ENCODE assay signal across 1 cellular context in the genomic region with DNA sequence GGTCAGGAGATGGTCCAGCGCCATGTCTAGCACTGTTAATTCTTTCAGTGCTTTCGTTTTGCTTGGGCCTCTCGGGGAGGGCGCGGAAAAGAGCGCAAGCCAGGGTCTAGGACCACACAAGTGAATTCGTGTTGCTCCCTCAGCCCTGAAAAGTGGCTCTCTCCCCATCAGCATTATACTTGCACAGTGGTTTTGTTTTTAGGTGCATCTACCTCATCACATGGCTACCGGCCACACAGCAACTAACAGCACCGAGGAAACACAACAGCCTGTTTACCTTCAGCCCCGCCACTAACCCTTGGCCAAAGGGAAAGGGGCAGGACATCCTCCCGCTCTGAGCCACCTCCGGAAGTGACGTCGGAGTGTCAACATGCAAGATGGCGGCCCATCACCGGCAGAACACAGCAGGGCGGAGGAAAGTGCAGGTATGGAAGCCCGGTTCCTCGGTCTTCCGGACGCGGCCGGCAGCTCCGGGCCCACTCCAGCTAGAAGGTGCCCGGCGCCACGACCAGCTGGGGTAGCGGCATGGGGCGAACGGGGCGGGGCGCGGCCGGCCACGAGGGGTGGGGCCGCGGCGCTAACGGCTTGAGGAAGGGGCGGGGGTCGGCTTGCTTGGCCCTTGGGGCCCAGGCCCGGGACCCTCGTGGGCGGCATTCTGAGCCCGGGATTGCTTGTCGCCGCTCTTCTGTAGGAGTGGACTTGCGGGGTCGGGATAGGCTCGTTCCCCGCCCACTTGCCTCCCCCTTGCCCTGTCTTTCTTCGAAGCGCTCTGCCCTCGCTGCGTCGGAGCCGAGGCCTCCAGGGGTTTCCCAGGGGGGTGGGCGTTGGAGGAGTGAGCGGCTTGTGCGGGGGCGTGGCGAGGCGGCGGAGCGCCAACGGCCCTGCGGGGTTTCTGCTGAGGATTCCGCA.
TF ChIP-seq lines count a peak whose summit lies in the region.

SCN11A (minus strand) TSS at position 296 of the 909 bp plus-strand sequence. CDS start 101,582 bp downstream, outside the sequence.
WDR48 (plus strand) TSS at position 368 of the 909 bp plus-strand sequence; CDS start at position 378, 10 bp downstream.

TF ChIP-seq in HepG2, 621 proteins besides CTCF, POLR2A, EP300 and RAD21 (continued from another document and continues in another):
- TF ChIP-seq ZUFSP (CRISPR knock-in tag; IDR thresholded peaks at IDR 0.05; ENCODE audit: borderline replicate concordance): no peak
- TF ChIP-seq ZNF816 (CRISPR knock-in tag; IDR thresholded peaks at IDR 0.05; ENCODE audit: borderline replicate concordance): no peak; the same call in 1 of the 2 replicates
- TF ChIP-seq ARID5B (CRISPR knock-in tag; IDR thresholded peaks at IDR 0.05): 0 out of 2 replicates have a peak, but pooled peaks have one; percentile 8
- no peak for TF ChIP-seq ZSCAN22 (CRISPR knock-in tag; IDR thresholded peaks at IDR 0.05)
- peak; percentile 64 for TF ChIP-seq MNT (IDR thresholded peaks at IDR 0.05)
- peak; percentile 60 for TF ChIP-seq HCFC1 (IDR thresholded peaks at IDR 0.05; ENCODE audit: low read depth, low read length)
- TF ChIP-seq MEIS1 (CRISPR knock-in tag; IDR thresholded peaks at IDR 0.05; ENCODE audit: borderline replicate concordance): peak; percentile 57; the same call in 1 of the 2 replicates
- TF ChIP-seq ZFP1 (CRISPR knock-in tag; IDR thresholded peaks at IDR 0.05): peak; percentile 59; the same call in 1 of the 2 replicates
- peak; percentile 95 for TF ChIP-seq FOXO1 (CRISPR knock-in tag; IDR thresholded peaks at IDR 0.05)
- TF ChIP-seq, protein P1, sequence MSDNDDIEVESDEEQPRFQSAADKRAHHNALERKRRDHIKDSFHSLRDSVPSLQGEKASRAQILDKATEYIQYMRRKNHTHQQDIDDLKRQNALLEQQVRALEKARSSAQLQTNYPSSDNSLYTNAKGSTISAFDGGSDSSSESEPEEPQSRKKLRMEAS (IDR thresholded peaks at IDR 0.05): peak; percentile 72
- TF ChIP-seq ZNF367 (CRISPR knock-in tag; IDR thresholded peaks at IDR 0.05; ENCODE audit: borderline replicate concordance): no peak; the same call in 1 of the 2 replicates
- TF ChIP-seq TARDBP (CRISPR knock-in tag; IDR thresholded peaks at IDR 0.05): peak; percentile 65; the same call in 1 of the 2 replicates
- TF ChIP-seq BHLHE40 (IDR thresholded peaks at IDR 0.05; ENCODE audit: low read length): no peak
- TF ChIP-seq, protein P2, sequence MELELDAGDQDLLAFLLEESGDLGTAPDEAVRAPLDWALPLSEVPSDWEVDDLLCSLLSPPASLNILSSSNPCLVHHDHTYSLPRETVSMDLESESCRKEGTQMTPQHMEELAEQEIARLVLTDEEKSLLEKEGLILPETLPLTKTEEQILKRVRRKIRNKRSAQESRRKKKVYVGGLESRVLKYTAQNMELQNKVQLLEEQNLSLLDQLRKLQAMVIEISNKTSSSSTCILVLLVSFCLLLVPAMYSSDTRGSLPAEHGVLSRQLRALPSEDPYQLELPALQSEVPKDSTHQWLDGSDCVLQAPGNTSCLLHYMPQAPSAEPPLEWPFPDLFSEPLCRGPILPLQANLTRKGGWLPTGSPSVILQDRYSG (CRISPR knock-in tag; IDR thresholded peaks at IDR 0.05): no peak
- TF ChIP-seq SAP130 (CRISPR knock-in tag; IDR thresholded peaks at IDR 0.05; ENCODE audit: low read depth): peak; percentile 95
- no peak for TF ChIP-seq TCF7L2 (IDR thresholded peaks at IDR 0.05; ENCODE audit: low read depth, low read length)
- peak; percentile 82 for TF ChIP-seq FOXJ3 (CRISPR knock-in tag; IDR thresholded peaks at IDR 0.05; ENCODE audit: borderline replicate concordance)
- TF ChIP-seq MYC (CRISPR knock-in tag; IDR thresholded peaks at IDR 0.05; ENCODE audit: borderline replicate concordance): peak; percentile 73
- TF ChIP-seq HOMEZ (CRISPR knock-in tag; IDR thresholded peaks at IDR 0.05; ENCODE audit: low read depth): peak; percentile 32; the same call in 1 of the 2 replicates
- no peak for TF ChIP-seq FIP1L1 (IDR thresholded peaks at IDR 0.05; ENCODE audit: borderline replicate concordance, insufficient read depth, low read depth, low read length)
- TF ChIP-seq GATAD2A (CRISPR knock-in tag; IDR thresholded peaks at IDR 0.05): peak; percentile 34
- TF ChIP-seq ZBTB21 (CRISPR knock-in tag; IDR thresholded peaks at IDR 0.05): no peak
- TF ChIP-seq ZNF333 (CRISPR knock-in tag; IDR thresholded peaks at IDR 0.05; ENCODE audit: borderline replicate concordance): peak; percentile 9; the same call in 1 of the 2 replicates
- peak; percentile 84 for TF ChIP-seq SP4 (CRISPR knock-in tag; IDR thresholded peaks at IDR 0.05)
- TF ChIP-seq ZNF276 (CRISPR knock-in tag; IDR thresholded peaks at IDR 0.05; ENCODE audit: low read depth): peak; percentile 23; the same call in 1 of the 2 replicates
- TF ChIP-seq HNF4G (IDR thresholded peaks at IDR 0.05; ENCODE audit: borderline replicate concordance, low read depth, low read length): peak; percentile 59; the same call in 1 of the 2 replicates
- TF ChIP-seq HNF4G (CRISPR knock-in tag; IDR thresholded peaks at IDR 0.05; ENCODE audit: borderline replicate concordance, low read depth): no peak
- TF ChIP-seq ZNF24 (IDR thresholded peaks at IDR 0.05): no peak
- TF ChIP-seq SALL1 (CRISPR knock-in tag; IDR thresholded peaks at IDR 0.05): peak; percentile 85
- peak; percentile 99 for TF ChIP-seq FOXK2 (IDR thresholded peaks at IDR 0.05)
- TF ChIP-seq ZNF7 (CRISPR knock-in tag; IDR thresholded peaks at IDR 0.05): no peak
- peak; percentile 60 for TF ChIP-seq SRSF1 (optimal IDR thresholded peaks at IDR 0.05; ENCODE audit: low read depth, low read length)
- TF ChIP-seq, protein P3, sequence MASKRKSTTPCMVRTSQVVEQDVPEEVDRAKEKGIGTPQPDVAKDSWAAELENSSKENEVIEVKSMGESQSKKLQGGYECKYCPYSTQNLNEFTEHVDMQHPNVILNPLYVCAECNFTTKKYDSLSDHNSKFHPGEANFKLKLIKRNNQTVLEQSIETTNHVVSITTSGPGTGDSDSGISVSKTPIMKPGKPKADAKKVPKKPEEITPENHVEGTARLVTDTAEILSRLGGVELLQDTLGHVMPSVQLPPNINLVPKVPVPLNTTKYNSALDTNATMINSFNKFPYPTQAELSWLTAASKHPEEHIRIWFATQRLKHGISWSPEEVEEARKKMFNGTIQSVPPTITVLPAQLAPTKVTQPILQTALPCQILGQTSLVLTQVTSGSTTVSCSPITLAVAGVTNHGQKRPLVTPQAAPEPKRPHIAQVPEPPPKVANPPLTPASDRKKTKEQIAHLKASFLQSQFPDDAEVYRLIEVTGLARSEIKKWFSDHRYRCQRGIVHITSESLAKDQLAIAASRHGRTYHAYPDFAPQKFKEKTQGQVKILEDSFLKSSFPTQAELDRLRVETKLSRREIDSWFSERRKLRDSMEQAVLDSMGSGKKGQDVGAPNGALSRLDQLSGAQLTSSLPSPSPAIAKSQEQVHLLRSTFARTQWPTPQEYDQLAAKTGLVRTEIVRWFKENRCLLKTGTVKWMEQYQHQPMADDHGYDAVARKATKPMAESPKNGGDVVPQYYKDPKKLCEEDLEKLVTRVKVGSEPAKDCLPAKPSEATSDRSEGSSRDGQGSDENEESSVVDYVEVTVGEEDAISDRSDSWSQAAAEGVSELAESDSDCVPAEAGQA (IDR thresholded peaks at IDR 0.05; ENCODE audit: low read depth): peak; percentile 86
- TF ChIP-seq, protein P3 (CRISPR knock-in tag; IDR thresholded peaks at IDR 0.05; ENCODE audit: borderline replicate concordance): no peak
